In the genomic region with DNA sequence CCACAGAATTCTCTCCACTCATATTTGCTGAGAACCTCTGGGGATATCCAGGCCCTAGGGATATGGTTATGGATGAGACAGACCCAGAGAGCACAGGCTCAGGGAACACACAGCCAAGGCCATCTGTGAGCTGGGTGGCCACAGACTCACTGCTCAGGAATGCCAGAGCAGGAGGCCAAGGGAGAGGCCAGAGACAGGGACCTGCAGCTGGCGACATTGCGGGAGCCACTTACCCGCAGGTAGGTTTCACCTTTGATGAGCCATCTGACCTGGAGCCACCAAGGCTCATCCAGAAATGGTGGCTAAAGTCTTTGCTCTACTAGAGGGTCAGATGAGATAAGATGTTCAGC, we compare ENCODE assay signal across 14 cellular contexts. TPM values are rescaled to one million over a fixed set of nuclear protein-coding genes. Genes with fewer than 3 reads are reported as not detected.
DNase-seq lines count a peak whose midpoint lies in the region; ATAC-seq, FAIRE-seq and TF ChIP-seq lines count a peak whose summit lies in the region.
"Had no signal": no experiment of that assay in that cellular context is flagged by ENCODE, and none has a peak within 500 bp of the region (broad histone marks: within the 10 kb centered on the region; RNA-seq: fewer than 3 reads in every experiment).

No MANE protein-coding gene starts in this region.

- no peaks in the 10 kb centered on the region for H3K9me3 Mint-ChIP-seq in chondrocyte (ENCODE audit: low read depth)
- H3K9me3 Mint-ChIP-seq: activated CD8-positive, alpha-beta T cell treated with anti-CD3 and anti-CD28 coated beads for 36 hours; natural killer cell had no signal

- no peaks in the 10 kb centered on the region for H3K9me2 ChIP-seq in HCT116 (ENCODE audit: insufficient read depth)
- H3K9me2 ChIP-seq in MM.1S (replicated peaks; ENCODE audit: insufficient read depth, low read length): no peaks in the 10 kb centered on the region

- H3K4me1 Mint-ChIP-seq in chondrocyte (ENCODE audit: low read depth): peaks cover 17% of the 10 kb centered on the region

- no peaks in the 10 kb centered on the region for H3K79me2 ChIP-seq in HCT116 (ENCODE audit: insufficient read depth, low read length)
- no peaks in the 10 kb centered on the region for H3K79me2 ChIP-seq in MM.1S (ENCODE audit: low read length)

- H3K36me3 ChIP-seq in HCT116 (ENCODE audit: control insufficient read depth in 1 of 2, insufficient read depth in 2 of 2, low read length in 2 of 2) (no peaks in the 10 kb centered on the region), MM.1S (replicated peaks; ENCODE audit: insufficient read depth, low read length) (no peaks in the 10 kb centered on the region), small intestine (ENCODE audit: control insufficient read depth in 2 of 2, insufficient read depth in 2 of 2, low read length in 2 of 2) (no peaks in the 10 kb centered on the region)
- H3K36me3 ChIP-seq: left lung had no signal

- H3K36me3 Mint-ChIP-seq in chondrocyte (ENCODE audit: low read depth): no peaks in the 10 kb centered on the region
- H3K36me3 Mint-ChIP-seq: natural killer cell had no signal

- H3K27me3 ChIP-seq in HCT116 (ENCODE audit: insufficient read depth, low read length) (no peaks in the 10 kb centered on the region), MM.1S (replicated peaks; ENCODE audit: insufficient read depth, low read length) (peaks cover 39% of the 10 kb centered on the region), small intestine (ENCODE audit: control insufficient read depth in 2 of 2, insufficient read depth in 2 of 2, low read length in 2 of 2) (no peaks in the 10 kb centered on the region)

- H3K9me3 ChIP-seq in HCT116 (ENCODE audit: control insufficient read depth in 1 of 2, insufficient read depth in 1 of 2, low read depth in 1 of 2, low read length in 2 of 2): no peaks in the 10 kb centered on the region
- H3K9me3 ChIP-seq in MM.1S (replicated peaks; ENCODE audit: insufficient read depth, low read length): no peaks in the 10 kb centered on the region
- no peaks in the 10 kb centered on the region for H3K9me3 ChIP-seq in small intestine (ENCODE audit: control insufficient read depth, low read depth)
- H3K9me3 ChIP-seq: left lung had no signal

- DNase-seq in AG20443 (ENCODE audit: low spot score) (peak; percentile 35), HCT116 (ENCODE audit: low read depth, low spot score) (no peak), chondrocyte (ENCODE audit: low spot score) (peak; percentile 59), myocyte (ENCODE audit: low read depth) (peak; percentile 29), MM.1S (no peak), small intestine (no peak)
- no peak for DNase-seq in stimulated activated naive CD4-positive, alpha-beta T cell (lab: John Stamatoyannopoulos, UW)
- DNase-seq: AML-193, left lung, natural killer cell had no signal

- CTCF ChIA-PET in HCT116 (lab: Charles Lee): interaction anchor here (1.0 to 1.4 kb wide), 3 partner anchors 17 to 176 kb away, joined by 3 to 5 read pairs (median 3); partner anchors contain the start of gene PLEKHF1

- H3K4me2 ChIP-seq in HCT116 (ENCODE audit: low read length) (peak overlapping the region; percentile 86), MM.1S (ENCODE audit: low read depth, low read length) (no peak overlapping the region)
- H3K4me2 ChIP-seq: KMS-11 had no signal

- WGBS in small intestine, 3 donors: 85 to 94% (median 90%) methylated on average over 3 of the region's 3 CpGs

- H3K9ac ChIP-seq in HCT116 (ENCODE audit: low read length) (peak overlapping the region; percentile 47), MM.1S (ENCODE audit: low read length) (no peak overlapping the region)
- H3K9ac ChIP-seq: KMS-11 had no signal

- H3K27ac Mint-ChIP-seq in chondrocyte (ENCODE audit: unreplicated experiment): no peak overlapping the region
- H3K27ac Mint-ChIP-seq: activated CD8-positive, alpha-beta T cell treated with anti-CD3 and anti-CD28 coated beads for 36 hours; natural killer cell had no signal

- ATAC-seq in HCT116 (no peak), HG02642 (IDR thresholded peaks at IDR 0.05; ENCODE audit: poor library complexity, unreplicated experiment) (no peak)
- ATAC-seq: activated CD8-positive, alpha-beta T cell treated with anti-CD3 and anti-CD28 coated beads for 36 hours; left lung; natural killer cell had no signal

- TF ChIP-seq RAD21 in HCT116 (IDR thresholded peaks at IDR 0.05; ENCODE audit: low read depth): no peak

- peak overlapping the region; percentile 8 to 47; a peak in 3 of 4 replicates for H3K4me3 ChIP-seq in HCT116 (replicated peaks in 1 of 2; ENCODE audit: low read depth in 1 of 2, low read length in 2 of 2)
- no peak overlapping the region for H3K4me3 ChIP-seq in MM.1S (ENCODE audit: low read length)
- no peak overlapping the region for H3K4me3 ChIP-seq in small intestine (ENCODE audit: low read depth in 1 of 2, low read length in 2 of 2)
- H3K4me3 ChIP-seq: coronary artery, left lung had no signal

- no peak for TF ChIP-seq CTCF in HCT116 (IDR thresholded peaks at IDR 0.05 in 2 of 3, conservative IDR thresholded peaks at IDR 0.05 in 1 of 3; ENCODE audit: borderline replicate concordance in 1 of 3, insufficient read depth in 1 of 3, low read depth in 2 of 3, low read length in 2 of 3)
- TF ChIP-seq CTCF in chondrocyte (IDR thresholded peaks at IDR 0.05): no peak
- TF ChIP-seq CTCF in MM.1S (IDR thresholded peaks at IDR 0.05; ENCODE audit: low read length): no peak

- H2AFZ ChIP-seq in HCT116 (ENCODE audit: low read depth, low read length, poor library complexity, severe bottlenecking): peak overlapping the region; percentile 76
- no peak overlapping the region for H2AFZ ChIP-seq in MM.1S (ENCODE audit: low read length)

- H3F3A ChIP-seq in MM.1S (ENCODE audit: insufficient read depth, low read length): peaks cover 23% of the 10 kb centered on the region

- peaks cover 5% of the 10 kb centered on the region for H3K27me3 Mint-ChIP-seq in chondrocyte (ENCODE audit: low read depth)
- H3K27me3 Mint-ChIP-seq: activated CD8-positive, alpha-beta T cell treated with anti-CD3 and anti-CD28 coated beads for 36 hours had no signal

- TF ChIP-seq POLR2A in HCT116 (IDR thresholded peaks at IDR 0.05; ENCODE audit: borderline replicate concordance, extremely low read depth, insufficient read depth, insufficient read length): no peak

- H3K4me1 ChIP-seq in HCT116 (ENCODE audit: control insufficient read depth in 1 of 2, insufficient read depth in 2 of 2, low read length in 2 of 2): peaks cover 26 to 37% of the 10 kb centered on the region in 2 experiments
- H3K4me1 ChIP-seq in MM.1S (ENCODE audit: low read length): peaks cover 24% of the 10 kb centered on the region
- H3K4me1 ChIP-seq in small intestine (ENCODE audit: control insufficient read depth in 2 of 2, insufficient read depth in 1 of 2, low read depth in 1 of 2, low read length in 1 of 2): peaks cover 0 to 3% of the 10 kb centered on the region in 2 donors

- FAIRE-seq in small intestine (lab: Jason Lieb, UNC): no peak

- RAD21 ChIA-PET in HCT116 (lab: Charles Lee; ENCODE audit: low non-redundant PET in 1 of 2, low total read pairs in 2 of 2, uncharacterized antibody in 2 of 2, unreplicated experiment in 2 of 2): interaction anchor here in 1 of 2 experiments (0.7 kb wide), 1 partner anchor 111 kb away, joined by 3 read pairs; no protein-coding TSS in a partner anchor

- no peak overlapping the region for H3K4me3 Mint-ChIP-seq in chondrocyte (ENCODE audit: unreplicated experiment)
- H3K4me3 Mint-ChIP-seq: activated CD8-positive, alpha-beta T cell treated with anti-CD3 and anti-CD28 coated beads for 36 hours; natural killer cell had no signal

- intact Hi-C loops in HCT116 (cut with micrococcal nuclease): no loop called here

- POLR2A ChIA-PET in HCT116 (lab: Charles Lee): no interaction called here

- H3K27ac ChIP-seq in HCT116 (ENCODE audit: low read depth, low read length) (peak overlapping the region; percentile 34), MM.1S (ENCODE audit: low read length) (no peak overlapping the region), small intestine (ENCODE audit: low read depth in 1 of 2, low read length in 1 of 2) (no peak overlapping the region)
- H3K27ac ChIP-seq: coronary artery, KMS-11, left lung had no signal

- TSS peak; percentile 73 for BruUV-seq in HCT116 (replicated peaks; lab: Mats Ljungman, UMichigan)

- H4K20me1 ChIP-seq in HCT116 (ENCODE audit: insufficient read depth) (no peaks in the 10 kb centered on the region), MM.1S (ENCODE audit: insufficient read depth, low read length) (no peaks in the 10 kb centered on the region)

TF ChIP-seq in HCT116, 20 proteins besides CTCF, POLR2A, EP300 and RAD21:
- TF ChIP-seq ELF1 (IDR thresholded peaks at IDR 0.05; ENCODE audit: borderline replicate concordance, low read depth): no peak
- TF ChIP-seq SP1 (IDR thresholded peaks at IDR 0.05; ENCODE audit: low read depth): no peak
- no peak for TF ChIP-seq ATF3 (IDR thresholded peaks at IDR 0.05)
- no peak for TF ChIP-seq ZNF274 (IDR thresholded peaks at IDR 0.05; ENCODE audit: low read depth, low read length)
- no peak for TF ChIP-seq SRF (IDR thresholded peaks at IDR 0.05; ENCODE audit: low read depth)
- TF ChIP-seq FOSL1 (IDR thresholded peaks at IDR 0.05; ENCODE audit: low read depth): no peak
- TF ChIP-seq EZH2phosphoT487 (IDR thresholded peaks at IDR 0.05; ENCODE audit: borderline replicate concordance): no peak
- TF ChIP-seq, protein P1, sequence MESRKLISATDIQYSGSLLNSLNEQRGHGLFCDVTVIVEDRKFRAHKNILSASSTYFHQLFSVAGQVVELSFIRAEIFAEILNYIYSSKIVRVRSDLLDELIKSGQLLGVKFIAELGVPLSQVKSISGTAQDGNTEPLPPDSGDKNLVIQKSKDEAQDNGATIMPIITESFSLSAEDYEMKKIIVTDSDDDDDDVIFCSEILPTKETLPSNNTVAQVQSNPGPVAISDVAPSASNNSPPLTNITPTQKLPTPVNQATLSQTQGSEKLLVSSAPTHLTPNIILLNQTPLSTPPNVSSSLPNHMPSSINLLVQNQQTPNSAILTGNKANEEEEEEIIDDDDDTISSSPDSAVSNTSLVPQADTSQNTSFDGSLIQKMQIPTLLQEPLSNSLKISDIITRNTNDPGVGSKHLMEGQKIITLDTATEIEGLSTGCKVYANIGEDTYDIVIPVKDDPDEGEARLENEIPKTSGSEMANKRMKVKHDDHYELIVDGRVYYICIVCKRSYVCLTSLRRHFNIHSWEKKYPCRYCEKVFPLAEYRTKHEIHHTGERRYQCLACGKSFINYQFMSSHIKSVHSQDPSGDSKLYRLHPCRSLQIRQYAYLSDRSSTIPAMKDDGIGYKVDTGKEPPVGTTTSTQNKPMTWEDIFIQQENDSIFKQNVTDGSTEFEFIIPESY (IDR thresholded peaks at IDR 0.05; ENCODE audit: extremely low read depth, insufficient replicate concordance, low read length): no peak

RNA-seq across cellular contexts. Expression of gene CCNE1, which starts 29.4 kb away (rescaled TPM):
- total RNA-seq in HCT116 (2021; ENCODE audit: unreplicated experiment) (29.3 TPM), chondrocyte (7.6 to 13.4 TPM (median 8.2 TPM) in 3 replicates), myocyte (7.8 and 9.6 TPM in 2 replicates)
- polyA plus RNA-seq in HCT116 (2012): 14.7 and 18.4 TPM in 2 replicates
- 6.6 TPM for polyA plus RNA-seq in myocyte (2012)
- polyA plus RNA-seq in small intestine: 1 to 10 TPM; 2.5 to 5.7 (median 3.5) TPM

Comparison
In these comparisons a context has a peak if more than half of its experiments do, and no peak if none do; other contexts are left out.
1. DNase-seq: peak in AG20443 (single experiment), chondrocyte (single experiment) and myocyte (single experiment); none in HCT116 (single experiment), MM.1S (single experiment), stimulated activated naive CD4-positive, alpha-beta T cell (0 of 6) and small intestine (single experiment).
2. H3K4me3 ChIP-seq: peak in HCT116 (2 of 2); none in MM.1S (single experiment) and small intestine (0 of 2).